Comparison of ENCODE assay signal across 8 cellular contexts in the genomic region with DNA sequence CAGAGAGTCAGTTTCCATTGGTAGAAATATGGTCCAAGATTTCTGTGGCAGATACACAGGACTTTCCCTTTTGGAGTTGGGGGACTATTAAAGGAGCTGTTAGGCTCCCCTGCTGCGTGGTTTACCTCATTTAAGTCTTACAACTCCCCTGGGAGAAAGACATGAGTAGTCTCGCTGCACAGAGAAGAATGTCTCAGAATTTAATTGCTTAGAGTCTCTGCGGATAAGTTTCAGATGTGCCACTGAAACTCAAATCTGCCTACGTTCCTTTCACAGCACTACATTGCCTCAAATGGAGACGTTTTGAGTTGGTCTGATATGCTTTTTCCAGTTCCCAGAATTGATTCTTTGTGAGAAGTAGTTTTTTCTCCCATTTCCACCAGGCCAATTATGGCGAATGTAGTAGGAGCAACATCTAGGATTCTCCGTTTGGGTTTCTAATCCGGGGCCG. TPM values are rescaled to one million over a fixed set of nuclear protein-coding genes. Genes with fewer than 3 reads are reported as not detected.
DNase-seq lines count a peak whose midpoint lies in the region; ATAC-seq, FAIRE-seq and TF ChIP-seq lines count a peak whose summit lies in the region.

No MANE protein-coding gene starts in this region.

- H4K20me1 ChIP-seq in GM23248 (ENCODE audit: insufficient read depth) (peaks cover 3% of the 10 kb centered on the region; the same call in 1 of the 2 replicates), keratinocyte (ENCODE audit: control insufficient read depth, extremely low read depth, insufficient read depth, low read length) (no peaks in the 10 kb centered on the region)

- H3K4me3 ChIP-seq in GM23248 (no peak overlapping the region), keratinocyte (ENCODE audit: control insufficient read depth in 2 of 3, extremely low read depth in 1 of 3, insufficient read depth in 2 of 3, low read depth in 1 of 3, low read length in 3 of 3) (no peak overlapping the region), upper lobe of left lung (peak overlapping the region in 3 of 4 donors; percentile 50 to 71 (median 63))

- H3K9me1 ChIP-seq in keratinocyte (ENCODE audit: control insufficient read depth, extremely low read depth, insufficient read depth, low read length), result no peaks in the 10 kb centered on the region

- H3K4me2 ChIP-seq in GM23248 (ENCODE audit: unreplicated experiment), result no peak overlapping the region
- H3K4me2 ChIP-seq in keratinocyte (ENCODE audit: control insufficient read depth, extremely low read depth, insufficient read depth, low read depth, low read length), result peak overlapping the region; percentile 45

- ATAC-seq in GM18861 (IDR thresholded peaks at IDR 0.05; ENCODE audit: unreplicated experiment) (peak; percentile 59), upper lobe of left lung (ENCODE audit: low FRiP score in 2 of 2) (no peak)

- no peak overlapping the region for H3K9ac ChIP-seq in GM23248
- no peak overlapping the region for H3K9ac ChIP-seq in keratinocyte (ENCODE audit: control insufficient read depth, extremely low read depth, insufficient read depth, low read length)

- H3K79me2 ChIP-seq in GM23248 (ENCODE audit: insufficient read depth) (no peaks in the 10 kb centered on the region), keratinocyte (ENCODE audit: control insufficient read depth, insufficient read depth, low read length) (no peaks in the 10 kb centered on the region)

- H3K9me3 ChIP-seq in GM23248 (ENCODE audit: low read depth) (no peaks in the 10 kb centered on the region), keratinocyte (ENCODE audit: control insufficient read depth, low read depth, low read length) (no peaks in the 10 kb centered on the region), upper lobe of left lung (no peaks in the 10 kb centered on the region)

- no peak overlapping the region for H3K27ac ChIP-seq in GM23248
- H3K27ac ChIP-seq in keratinocyte (ENCODE audit: control insufficient read depth, insufficient read depth, low read length), result no peak overlapping the region
- no peak overlapping the region for H3K27ac ChIP-seq in upper lobe of left lung

- no peak for FAIRE-seq in keratinocyte (lab: Jason Lieb, UNC)

- TF ChIP-seq CTCF in keratinocyte (optimal IDR thresholded peaks at IDR 0.05 in 1 of 3, IDR thresholded peaks at IDR 0.05 in 1 of 3, conservative IDR thresholded peaks at IDR 0.05 in 1 of 3; ENCODE audit: extremely low read depth in 1 of 3, insufficient read depth in 2 of 3, low read length in 3 of 3) (no peak), upper lobe of left lung (IDR thresholded peaks at IDR 0.05) (no peak)

- H2AFZ ChIP-seq in GM23248 (no peak overlapping the region), keratinocyte (ENCODE audit: control insufficient read depth, low read length) (no peak overlapping the region)

- H3K9me2 ChIP-seq in GM23248 (ENCODE audit: insufficient read depth), result no peaks in the 10 kb centered on the region

- TF ChIP-seq EP300 in upper lobe of left lung (IDR thresholded peaks at IDR 0.05), result no peak

- no peak for TF ChIP-seq POLR2A in upper lobe of left lung (IDR thresholded peaks at IDR 0.05)

- no peaks in the 10 kb centered on the region for H3K36me3 ChIP-seq in GM23248 (ENCODE audit: low read depth)
- H3K36me3 ChIP-seq in keratinocyte (ENCODE audit: control insufficient read depth in 2 of 2, extremely low read depth in 1 of 2, insufficient read depth in 2 of 2, low read length in 2 of 2), result no peaks in the 10 kb centered on the region
- H3K36me3 ChIP-seq in upper lobe of left lung, result no peaks in the 10 kb centered on the region

- dilution Hi-C loops in keratinocyte (cut with MboI; ENCODE audit: extremely low pct_ligation_motif_present, low sequenced_read_pairs), result no loop called here

- DNase-seq in GM23248 (peak; percentile 4), NCI-H2227 treated with DMSO at 0.1 percent for 48 hours (lab: John Stamatoyannopoulos, UW) (peak; percentile 48), keratinocyte (ENCODE audit: low read depth, low spot score) (no peak), upper lobe of left lung (no peak), cerebellar cortex (ENCODE audit: low spot score) (no peak), COR-L47 (lab: John Stamatoyannopoulos, UW) (no peak), OCI-M2 (lab: John Stamatoyannopoulos, UW; ENCODE audit: unreplicated experiment) (no peak)

- peaks cover 39% of the 10 kb centered on the region for H3K27me3 ChIP-seq in GM23248 (replicated peaks; ENCODE audit: insufficient read depth)
- peaks cover 27% of the 10 kb centered on the region for H3K27me3 ChIP-seq in keratinocyte (ENCODE audit: control insufficient read depth, extremely low read depth, insufficient read depth, low read length)
- peaks cover 0 to 30% (median 8%) of the 10 kb centered on the region in 4 donors for H3K27me3 ChIP-seq in upper lobe of left lung

- H3F3A ChIP-seq in GM23248 (ENCODE audit: insufficient read depth), result no peaks in the 10 kb centered on the region

- in situ Hi-C loops in GM23248 (cut with MboI), result no loop called here

- 12 to 13% methylated on average over 9 of the region's 9 CpGs for WGBS in GM23248 (ENCODE audit: low coverage in 1 of 2, low lambda C conversion rate in 2 of 2, missing lambda C conversion rate in 2 of 2), 2 experiments
- WGBS in upper lobe of left lung, 2 donors, result 18 to 19% methylated on average over 8 to 9 of the region's 9 CpGs

- H3K4me1 ChIP-seq in GM23248 (ENCODE audit: insufficient read depth), result no peaks in the 10 kb centered on the region
- H3K4me1 ChIP-seq in keratinocyte (ENCODE audit: control insufficient read depth, extremely low read depth, insufficient read depth, low read length), result no peaks in the 10 kb centered on the region
- H3K4me1 ChIP-seq in upper lobe of left lung, result peaks cover 10 to 24% (median 16%) of the 10 kb centered on the region in 4 donors

RNA-seq across cellular contexts. Expression of gene SLC35F1, which starts 0.6 kb away (rescaled TPM):
- 0.76 TPM in 1 of 2 replicates, not detected in the other for total RNA-seq in GM23248 (2014; rRNA removed; shearing (Covaris generic))
- polyA plus RNA-seq in GM23248 (2016; fragmentation: Nextera tagmentation; extraction: Ambion mirVana) (not detected in 2 replicates), keratinocyte (not detected in 3 replicates)
- polyA plus RNA-seq in keratinocyte (2011; ENCODE audit: low read depth), result not detected
- not detected in 2 replicates for polyA plus RNA-seq in keratinocyte (2011; cell fraction: cytosol; rRNA removed)
- polyA plus RNA-seq in keratinocyte (2011; cell fraction: nucleus; rRNA removed), result not detected in 2 replicates
- not detected in 2 replicates for polyA plus RNA-seq in keratinocyte (2012; ENCODE audit: low replicate concordance)
- polyA minus RNA-seq in keratinocyte, result not detected in 3 replicates
- polyA minus RNA-seq in keratinocyte (2011; cell fraction: cytosol; rRNA and poly(A)+ RNA removed), result not detected
- polyA minus RNA-seq in keratinocyte (2011; cell fraction: nucleus; rRNA and poly(A)+ RNA removed), result not detected in 2 replicates
- total RNA-seq in upper lobe of left lung, result under 1 TPM in 3 of 6 donors, not detected in 3; 0.11 to 0.15 (median 0.13) TPM

Comparison
In these comparisons a context has a peak if more than half of its experiments do, and no peak if none do; other contexts are left out.
1. DNase-seq: peak in GM23248 (single experiment) and NCI-H2227 treated with DMSO at 0.1 percent for 48 hours (single experiment); none in keratinocyte (single experiment), upper lobe of left lung (0 of 2), cerebellar cortex (single experiment), COR-L47 (single experiment) and OCI-M2 (single experiment).
2. H3K4me3 ChIP-seq: peak in upper lobe of left lung (3 of 4); none in GM23248 (single experiment) and keratinocyte (0 of 3).